ENCODE assay signal across 9 cellular contexts in the genomic region with DNA sequence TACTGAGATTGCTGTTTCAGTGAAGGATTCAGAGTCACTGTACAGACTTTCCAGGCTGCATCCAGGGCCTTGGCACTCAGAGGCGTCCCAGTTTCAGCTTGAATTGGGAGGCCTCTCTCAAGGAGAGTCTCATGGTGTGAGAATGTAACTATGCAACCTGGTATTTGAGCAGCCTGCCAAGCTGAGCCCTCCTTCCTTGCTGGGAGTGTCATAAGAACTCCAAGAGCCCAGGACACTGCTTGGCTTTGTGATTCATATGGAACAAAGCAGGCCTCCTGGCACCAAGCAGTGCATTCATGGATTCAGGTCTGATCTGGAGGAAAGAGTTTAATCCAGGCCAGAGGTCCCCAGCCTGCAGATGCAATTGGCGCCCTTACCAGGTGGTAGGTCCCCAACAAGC.
DNase-seq lines count a peak whose midpoint lies in the region; ATAC-seq and TF ChIP-seq lines count a peak whose summit lies in the region.
"Had no signal": no experiment of that assay in that cellular context is flagged by ENCODE, and none has a peak within 500 bp of the region (broad histone marks: within the 10 kb centered on the region; RNA-seq: fewer than 3 reads in every experiment).

No MANE protein-coding gene starts in this region.

- POLR2A ChIA-PET in activated CD4-positive, alpha-beta memory T cell treated with anti-CD3 and anti-CD28 coated beads, Interleukin-2, amount 10 ng/mL, durations not matched to agents 7 days and 5 days (lab: Charles Lee), result no interaction called here

- peaks cover 4% of the 10 kb centered on the region for H3K36me3 ChIP-seq in brain microvascular endothelial cell (replicated peaks)

- TF ChIP-seq CTCF in brain microvascular endothelial cell (IDR thresholded peaks at IDR 0.05; ENCODE audit: low read depth, low read length, missing control alignments), result no peak

- no peaks in the 10 kb centered on the region for H3K36me3 Mint-ChIP-seq in activated CD4-positive, alpha-beta memory T cell treated with anti-CD3 and anti-CD28 coated beads, Interleukin-2, amount 10 ng/mL, durations not matched to agents 7 days and 5 days (ENCODE audit: low read depth)

- H3K9me3 Mint-ChIP-seq in activated CD4-positive, alpha-beta memory T cell treated with anti-CD3 and anti-CD28 coated beads, Interleukin-2, amount 10 ng/mL, durations not matched to agents 7 days and 5 days, result no peaks in the 10 kb centered on the region

- no peak overlapping the region for H3K27ac ChIP-seq in brain microvascular endothelial cell

- DNase-seq in G401 (ENCODE audit: low spot score) (peak; percentile 93), brain microvascular endothelial cell (peak; percentile 57), hepatic stellate cell (ENCODE audit: low spot score) (peak; percentile 54), renal cortical epithelial cell (ENCODE audit: low read depth) (peak; percentile 88), ACHN (no peak)
- no peak for DNase-seq in activated CD4-positive, alpha-beta T cell treated with anti-CD3 and anti-CD28 coated beads for 1 hour
- no peak for DNase-seq in activated CD4-positive, alpha-beta memory T cell treated with anti-CD3 and anti-CD28 coated beads, Interleukin-2, amount 10 ng/mL, durations not matched to agents 7 days and 5 days
- DNase-seq: DMS79 treated with DMSO at 0.1 percent for 48 hours had no signal

- H3K4me1 Mint-ChIP-seq in activated CD4-positive, alpha-beta memory T cell treated with anti-CD3 and anti-CD28 coated beads, Interleukin-2, amount 10 ng/mL, durations not matched to agents 7 days and 5 days, result no peaks in the 10 kb centered on the region

- H3K4me3 Mint-ChIP-seq in activated CD4-positive, alpha-beta memory T cell treated with anti-CD3 and anti-CD28 coated beads, Interleukin-2, amount 10 ng/mL, durations not matched to agents 7 days and 5 days, result no peak overlapping the region

- in situ Hi-C loops in G401 (cut with HindIII; ENCODE audit: low sequenced_read_pairs), result no loop called here
- in situ Hi-C loops in brain microvascular endothelial cell (cut with HindIII; ENCODE audit: low pct_ligation_motif_present, low sequenced_read_pairs), result no loop called here
- in situ Hi-C loops in ACHN (cut with HindIII; ENCODE audit: low pct_ligation_motif_present, low pct_unique_long_range_greater_than_20kb, low sequenced_read_pairs), result no loop called here

- CTCF ChIA-PET in activated CD4-positive, alpha-beta memory T cell treated with anti-CD3 and anti-CD28 coated beads, Interleukin-2, amount 10 ng/mL, durations not matched to agents 7 days and 5 days (lab: Charles Lee), result no interaction called here

- H3K27ac Mint-ChIP-seq in activated CD4-positive, alpha-beta memory T cell treated with anti-CD3 and anti-CD28 coated beads, Interleukin-2, amount 10 ng/mL, durations not matched to agents 7 days and 5 days, result no peak overlapping the region

- peaks cover 5% of the 10 kb centered on the region for H3K27me3 Mint-ChIP-seq in activated CD4-positive, alpha-beta memory T cell treated with anti-CD3 and anti-CD28 coated beads, Interleukin-2, amount 10 ng/mL, durations not matched to agents 7 days and 5 days

- ATAC-seq in GM18520 (IDR thresholded peaks at IDR 0.05; ENCODE audit: unreplicated experiment), result no peak

- no peak overlapping the region for H3K4me3 ChIP-seq in brain microvascular endothelial cell (ENCODE audit: low read depth, low read length)

- no peaks in the 10 kb centered on the region for H3K27me3 ChIP-seq in brain microvascular endothelial cell (replicated peaks)

Comparison
In these comparisons a context has a peak if more than half of its experiments do, and no peak if none do; other contexts are left out.
1. DNase-seq: peak in G401 (single experiment), brain microvascular endothelial cell (single experiment), hepatic stellate cell (single experiment) and renal cortical epithelial cell (single experiment); none in ACHN (single experiment), activated CD4-positive, alpha-beta T cell treated with anti-CD3 and anti-CD28 coated beads for 1 hour (single experiment) and activated CD4-positive, alpha-beta memory T cell treated with anti-CD3 and anti-CD28 coated beads, Interleukin-2, amount 10 ng/mL, durations not matched to agents 7 days and 5 days (single experiment).